Comparison of ENCODE assay signal across 16 cellular contexts in genomic region chr2:100245681-100246080, GRCh38.
A peak's percentile ranks its signal among the peaks of the same experiment; 100 is the strongest.
DNase-seq lines count a peak whose midpoint lies in the region; ATAC-seq and TF ChIP-seq lines count a peak whose summit lies in the region.
"Had no signal": no experiment of that assay in that cellular context is flagged by ENCODE, and none has a peak within 500 bp of the region (broad histone marks: within the 10 kb centered on the region; RNA-seq: fewer than 3 reads in every experiment).

No MANE protein-coding gene starts in this region.

- H4K20me1 ChIP-seq in BLaER1 treated with 17β-estradiol and CSF1 and Interleukin-3, amounts not matched to agents 10 nM and 100 nM = no peaks in the 10 kb centered on the region
- H4K20me1 ChIP-seq in OCI-LY1 (ENCODE audit: insufficient read depth, low read length) (no peaks in the 10 kb centered on the region), smooth muscle cell (ENCODE audit: low read depth) (no peaks in the 10 kb centered on the region)

- WGBS in smooth muscle cell (ENCODE audit: low lambda C conversion rate) = 92% methylated on average over 4 of the region's 4 CpGs

- no peak overlapping the region for H3K4me3 ChIP-seq in BLaER1 treated with 17β-estradiol and CSF1 and Interleukin-3, amounts not matched to agents 10 nM and 100 nM
- no peak overlapping the region for H3K4me3 ChIP-seq in OCI-LY1 (ENCODE audit: low read depth, low read length, poor library complexity, severe bottlenecking)
- H3K4me3 ChIP-seq in smooth muscle cell = no peak overlapping the region
- no peak overlapping the region for H3K4me3 ChIP-seq in CD4-positive, alpha-beta memory T cell (ENCODE audit: low read length in 2 of 2)
- H3K4me3 ChIP-seq: GM12878, Peyer's patch, SK-N-MC had no signal

- H3F3A ChIP-seq in OCI-LY1 (ENCODE audit: insufficient read depth, low read length) (no peaks in the 10 kb centered on the region; the same call in 1 of the 2 replicates), smooth muscle cell (ENCODE audit: low read depth) (no peaks in the 10 kb centered on the region)

- H3K79me2 ChIP-seq in OCI-LY1 (ENCODE audit: insufficient read depth, low read length) = no peaks in the 10 kb centered on the region
- H3K79me2 ChIP-seq in smooth muscle cell (ENCODE audit: low read depth) = no peaks in the 10 kb centered on the region

- H3K4me2 ChIP-seq in BLaER1 treated with 17β-estradiol and CSF1 and Interleukin-3, amounts not matched to agents 10 nM and 100 nM = peak overlapping the region; percentile 55 to 91 (median 79)
- H3K4me2 ChIP-seq in OCI-LY1 (ENCODE audit: low read length) (peak overlapping the region; percentile 73), smooth muscle cell (peak overlapping the region; percentile 36)
- H3K4me2 ChIP-seq: KMS-11 had no signal

- no peaks in the 10 kb centered on the region for H3K9me3 ChIP-seq in BLaER1 treated with 17β-estradiol and CSF1 and Interleukin-3, amounts not matched to agents 10 nM and 100 nM (replicated peaks in 1 of 11)
- H3K9me3 ChIP-seq in OCI-LY1 (ENCODE audit: low read length) (no peaks in the 10 kb centered on the region), smooth muscle cell (replicated peaks; ENCODE audit: low read depth) (no peaks in the 10 kb centered on the region)
- no peaks in the 10 kb centered on the region for H3K9me3 ChIP-seq in CD4-positive, alpha-beta memory T cell (ENCODE audit: control insufficient read depth in 1 of 2, low read length in 2 of 2)
- H3K9me3 ChIP-seq: Peyer's patch had no signal

- POLR2A ChIA-PET in CD4-positive, alpha-beta memory T cell (lab: Charles Lee; ENCODE audit: partially characterized antibody) = no interaction called here

- peaks cover 58 to 79% (median 70%) of the 10 kb centered on the region in 10 experiments for H3K4me1 ChIP-seq in BLaER1 treated with 17β-estradiol and CSF1 and Interleukin-3, amounts not matched to agents 10 nM and 100 nM
- H3K4me1 ChIP-seq in OCI-LY1 (ENCODE audit: insufficient read depth, low read length, severe bottlenecking) (peaks cover 91% of the 10 kb centered on the region), smooth muscle cell (ENCODE audit: low read depth) (no peaks in the 10 kb centered on the region)
- H3K4me1 ChIP-seq in CD4-positive, alpha-beta memory T cell (ENCODE audit: insufficient read depth, low read length) = no peaks in the 10 kb centered on the region

- intact Hi-C loops in CD4-positive, alpha-beta memory T cell (cut with micrococcal nuclease) = no loop called here

- H3K27me3 Mint-ChIP-seq in chondrocyte (ENCODE audit: low read depth) = no peaks in the 10 kb centered on the region
- H3K27me3 Mint-ChIP-seq in CD4-positive, alpha-beta memory T cell = peaks cover 2 to 17% of the 10 kb centered on the region in 2 donors

- ATAC-seq in GM19397 (IDR thresholded peaks at IDR 0.05; ENCODE audit: unreplicated experiment) = no peak
- ATAC-seq: GM12878 had no signal

- H3K27ac Mint-ChIP-seq in chondrocyte (ENCODE audit: unreplicated experiment) = peak overlapping the region; percentile 47
- H3K27ac Mint-ChIP-seq in CD4-positive, alpha-beta memory T cell = no peak overlapping the region

- H3K9me3 Mint-ChIP-seq in chondrocyte (ENCODE audit: low read depth) = peaks cover 5% of the 10 kb centered on the region
- H3K9me3 Mint-ChIP-seq in CD4-positive, alpha-beta memory T cell = no peaks in the 10 kb centered on the region

- no peaks in the 10 kb centered on the region for H3K27me3 ChIP-seq in BLaER1 treated with 17β-estradiol and CSF1 and Interleukin-3, amounts not matched to agents 10 nM and 100 nM
- no peaks in the 10 kb centered on the region for H3K27me3 ChIP-seq in OCI-LY1 (ENCODE audit: insufficient read depth, low read length)
- peaks cover 19% of the 10 kb centered on the region for H3K27me3 ChIP-seq in smooth muscle cell (ENCODE audit: low read depth)
- no peaks in the 10 kb centered on the region for H3K27me3 ChIP-seq in CD4-positive, alpha-beta memory T cell (ENCODE audit: insufficient read depth, low read length)
- H3K27me3 ChIP-seq: Peyer's patch had no signal

- H3K4me1 Mint-ChIP-seq in chondrocyte (ENCODE audit: low read depth) = peaks cover 27% of the 10 kb centered on the region
- peaks cover 0 to 3% (median under 1%) of the 10 kb centered on the region in 4 donors for H3K4me1 Mint-ChIP-seq in CD4-positive, alpha-beta memory T cell

- no peak overlapping the region for H3K4me3 Mint-ChIP-seq in chondrocyte (ENCODE audit: unreplicated experiment)
- no peak overlapping the region for H3K4me3 Mint-ChIP-seq in CD4-positive, alpha-beta memory T cell

- H3K27ac ChIP-seq in BLaER1 treated with 17β-estradiol and CSF1 and Interleukin-3, amounts not matched to agents 10 nM and 100 nM = peak overlapping the region in 7 of 11 experiments; percentile 23 to 85 (median 46); a peak in 10 of 22 replicates
- H3K27ac ChIP-seq in OCI-LY1 (ENCODE audit: low read depth, low read length, poor library complexity, severe bottlenecking) (peak overlapping the region; percentile 99), smooth muscle cell (ENCODE audit: low read depth) (no peak overlapping the region)
- H3K27ac ChIP-seq in CD4-positive, alpha-beta memory T cell (ENCODE audit: low read depth, low read length) = no peak overlapping the region
- H3K27ac ChIP-seq: KMS-11, Peyer's patch, SK-N-MC had no signal

- TF ChIP-seq CTCF in OCI-LY1 (IDR thresholded peaks at IDR 0.05; ENCODE audit: low read length) = no peak
- no peak for TF ChIP-seq CTCF in chondrocyte (IDR thresholded peaks at IDR 0.05)
- no peak for TF ChIP-seq CTCF in smooth muscle cell (IDR thresholded peaks at IDR 0.05; ENCODE audit: borderline replicate concordance, insufficient read depth, poor library complexity, severe bottlenecking)

- DNase-seq in chondrocyte (ENCODE audit: low spot score) (no peak), smooth muscle cell (lab: John Stamatoyannopoulos, UW; ENCODE audit: unreplicated experiment) (no peak), NCI-H226 (no peak), C1 segment of cervical spinal cord (lab: John Stamatoyannopoulos, UW) (no peak)
- DNase-seq in CD4-positive, alpha-beta memory T cell = no peak
- DNase-seq: HCEC 1CT, NCI-H1048, NCI-H2029 treated with DMSO at 0.1 percent for 48 hours, NCI-H526 treated with DMSO at 0.1 percent for 48 hours, Peyer's patch had no signal

- peak overlapping the region in 2 of 11 experiments; percentile 11 to 35; a peak in 1 of 22 replicates for H3K9ac ChIP-seq in BLaER1 treated with 17β-estradiol and CSF1 and Interleukin-3, amounts not matched to agents 10 nM and 100 nM
- H3K9ac ChIP-seq in OCI-LY1 (ENCODE audit: low read length) (peak overlapping the region; percentile 77), smooth muscle cell (ENCODE audit: low read depth) (no peak overlapping the region)
- H3K9ac ChIP-seq: KMS-11 had no signal

- CTCF ChIA-PET in CD4-positive, alpha-beta memory T cell (lab: Charles Lee; ENCODE audit: partially characterized antibody) = interaction anchor here (0.9 to 1.7 kb wide), 4 partner anchors 14 to 685 kb away, joined by 3 to 8 read pairs (median 4); no protein-coding TSS in a partner anchor

- no peaks in the 10 kb centered on the region for H3K36me3 ChIP-seq in BLaER1 treated with 17β-estradiol and CSF1 and Interleukin-3, amounts not matched to agents 10 nM and 100 nM
- H3K36me3 ChIP-seq in OCI-LY1 (ENCODE audit: insufficient read depth, low read length) = no peaks in the 10 kb centered on the region
- no peaks in the 10 kb centered on the region for H3K36me3 ChIP-seq in smooth muscle cell (ENCODE audit: low read depth)
- H3K36me3 ChIP-seq in CD4-positive, alpha-beta memory T cell (ENCODE audit: insufficient read depth, low read length) = no peaks in the 10 kb centered on the region
- H3K36me3 ChIP-seq: Peyer's patch had no signal

- H2AFZ ChIP-seq in OCI-LY1 (ENCODE audit: low read length) (no peak overlapping the region), smooth muscle cell (ENCODE audit: low read depth) (no peak overlapping the region)

- peaks cover 4% of the 10 kb centered on the region for H3K36me3 Mint-ChIP-seq in chondrocyte (ENCODE audit: low read depth)
- H3K36me3 Mint-ChIP-seq in CD4-positive, alpha-beta memory T cell = no peaks in the 10 kb centered on the region

- no peaks in the 10 kb centered on the region for H3K9me2 ChIP-seq in OCI-LY1 (ENCODE audit: low read depth, low read length)

Comparison
In these comparisons a context has a peak if more than half of its experiments do, and no peak if none do; other contexts are left out.
1. H3K27ac ChIP-seq: peak in BLaER1 treated with 17β-estradiol and CSF1 and Interleukin-3, amounts not matched to agents 10 nM and 100 nM (7 of 11) and OCI-LY1 (single experiment); none in smooth muscle cell (single experiment) and CD4-positive, alpha-beta memory T cell (single experiment).
2. Peak in every context shown above with its lines, with median percentiles within 50 percentile points of each other: H3K4me2 ChIP-seq.